In the genomic region with DNA sequence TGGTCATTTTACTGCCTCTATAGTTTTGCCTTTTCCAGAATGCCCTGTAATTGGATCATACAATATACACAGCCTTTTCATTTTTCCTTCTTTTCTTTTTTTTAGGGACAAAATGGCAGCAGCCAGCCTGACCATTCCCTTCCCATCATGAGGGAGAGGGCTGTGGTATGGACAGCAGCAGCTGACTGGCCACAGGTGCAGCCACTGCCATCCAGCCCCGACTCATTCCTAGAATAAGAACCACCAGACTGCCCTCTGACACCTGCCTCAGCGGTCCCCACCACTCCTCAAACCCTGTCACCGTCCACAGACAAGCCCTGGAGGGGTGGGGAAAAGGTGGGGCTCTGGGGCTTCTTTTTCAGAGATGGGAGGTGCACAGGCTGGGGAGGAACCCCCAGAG, we compare ENCODE assay signal across 15 cellular contexts.
DNase-seq lines count a peak whose midpoint lies in the region; ATAC-seq lines count a peak whose summit lies in the region.
"Had no signal": no experiment of that assay in that cellular context is flagged by ENCODE, and none has a peak within 500 bp of the region (broad histone marks: within the 10 kb centered on the region; RNA-seq: fewer than 3 reads in every experiment).

No MANE protein-coding gene starts in this region.

- no peak overlapping the region for H3K27ac Mint-ChIP-seq in stimulated activated memory B cell treated with anti-CD40 and anti-IgM and Interleukin-4, amounts not matched to agents 10 μg/mL and 1 μg/mL and 100 μg/mL, for 72 hours
- H3K27ac Mint-ChIP-seq: B cell; CD4-positive, alpha-beta T cell; CD8-positive, alpha-beta T cell had no signal

- H3K36me3 Mint-ChIP-seq in stimulated activated memory B cell treated with anti-CD40 and anti-IgM and Interleukin-4, amounts not matched to agents 10 μg/mL and 1 μg/mL and 100 μg/mL, for 72 hours, result peaks cover 6% of the 10 kb centered on the region
- H3K36me3 Mint-ChIP-seq: CD8-positive, alpha-beta T cell had no signal

- ATAC-seq in stimulated activated memory B cell treated with anti-CD40 and anti-IgM and Interleukin-4, amounts not matched to agents 10 μg/mL and 1 μg/mL and 100 μg/mL, for 72 hours, result peak; percentile 39
- no peak for ATAC-seq in GM21576 (IDR thresholded peaks at IDR 0.05; ENCODE audit: unreplicated experiment)
- ATAC-seq: A549; CD8-positive, alpha-beta T cell; GM12878 had no signal

- H3K9me3 Mint-ChIP-seq in stimulated activated memory B cell treated with anti-CD40 and anti-IgM and Interleukin-4, amounts not matched to agents 10 μg/mL and 1 μg/mL and 100 μg/mL, for 72 hours, result peaks cover 21% of the 10 kb centered on the region

- H3K27me3 Mint-ChIP-seq in stimulated activated memory B cell treated with anti-CD40 and anti-IgM and Interleukin-4, amounts not matched to agents 10 μg/mL and 1 μg/mL and 100 μg/mL, for 72 hours, result peaks cover 19% of the 10 kb centered on the region

- DNase-seq in LHCN-M2 (ENCODE audit: low read depth) (peak; percentile 35), myocyte (ENCODE audit: low read depth) (peak; percentile 91)
- no peak for DNase-seq in stimulated activated naive CD4-positive, alpha-beta T cell treated with Interleukin-2 at 50 U/mL for 16 hours (lab: John Stamatoyannopoulos, UW)
- DNase-seq: AML-193; Caco-2; Calu3; CD4-positive, alpha-beta T cell; CD8-positive, alpha-beta T cell; DMS79 treated with DMSO at 0.1 percent for 48 hours; GF-D8 had no signal

- H3K4me1 Mint-ChIP-seq in stimulated activated memory B cell treated with anti-CD40 and anti-IgM and Interleukin-4, amounts not matched to agents 10 μg/mL and 1 μg/mL and 100 μg/mL, for 72 hours, result no peaks in the 10 kb centered on the region
- H3K4me1 Mint-ChIP-seq: B cell had no signal

- no peak overlapping the region for H3K4me3 Mint-ChIP-seq in stimulated activated memory B cell treated with anti-CD40 and anti-IgM and Interleukin-4, amounts not matched to agents 10 μg/mL and 1 μg/mL and 100 μg/mL, for 72 hours
- H3K4me3 Mint-ChIP-seq: B cell; CD4-positive, alpha-beta T cell; CD8-positive, alpha-beta T cell had no signal
